In the genomic region with DNA sequence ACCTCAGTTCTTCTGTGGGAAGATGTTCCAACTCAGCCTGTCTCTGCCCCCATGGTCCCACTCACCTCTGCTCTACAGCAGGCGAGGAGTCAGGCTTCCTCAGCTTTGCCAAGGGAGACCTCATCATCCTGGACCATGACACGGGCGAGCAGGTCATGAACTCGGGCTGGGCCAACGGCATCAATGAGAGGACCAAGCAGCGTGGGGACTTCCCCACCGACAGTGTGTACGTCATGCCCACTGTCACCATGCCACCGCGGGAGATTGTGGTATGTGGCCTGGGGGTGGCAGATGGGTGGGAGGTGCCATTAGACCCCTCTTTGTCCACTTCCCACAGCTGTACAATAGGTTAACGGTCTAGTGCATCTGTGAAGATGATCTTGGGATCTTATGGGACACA, we compare ENCODE assay signal across 18 cellular contexts.
DNase-seq lines count a peak whose midpoint lies in the region; ATAC-seq, FAIRE-seq and TF ChIP-seq lines count a peak whose summit lies in the region.
"Had no signal": no experiment of that assay in that cellular context is flagged by ENCODE, and none has a peak within 500 bp of the region (broad histone marks: within the 10 kb centered on the region; RNA-seq: fewer than 3 reads in every experiment).

No MANE protein-coding gene starts in this region.

- no peaks in the 10 kb centered on the region for H3K36me3 ChIP-seq in sigmoid colon
- no peaks in the 10 kb centered on the region for H3K36me3 ChIP-seq in tibial nerve

- ATAC-seq in HG02571 (IDR thresholded peaks at IDR 0.05; ENCODE audit: unreplicated experiment), result no peak

- POLR2A ChIA-PET in activated CD4-positive, alpha-beta memory T cell treated with anti-CD3 and anti-CD28 coated beads for 36 hours (lab: Charles Lee), result no interaction called here
- POLR2A ChIA-PET in activated CD4-positive, alpha-beta memory T cell treated with anti-CD3 and anti-CD28 coated beads, Interleukin-2, amount 10 ng/mL, durations not matched to agents 7 days and 5 days (lab: Charles Lee), result no interaction called here

- peak; percentile 3 for DNase-seq in activated CD4-positive, alpha-beta memory T cell treated with anti-CD3 and anti-CD28 coated beads for 36 hours
- no peak for DNase-seq in activated CD4-positive, alpha-beta memory T cell treated with anti-CD3 and anti-CD28 coated beads, Interleukin-2, amount 10 ng/mL, durations not matched to agents 7 days and 5 days
- DNase-seq in CD14-positive monocyte (ENCODE audit: low spot score) (peak; percentile 10), chondrocyte (ENCODE audit: low spot score) (peak; percentile 90), sigmoid colon (peak; percentile 38), H54 (ENCODE audit: insufficient read length, low spot score) (no peak), tibial nerve (ENCODE audit: low spot score in 2 of 2) (no peak)
- DNase-seq: DND-41, GOT3, NCI-H1105 treated with DMSO at 0.1 percent for 48 hours, NCI-H1694 treated with DMSO at 0.1 percent for 48 hours, NCI-H2107, NCI-H226, NCI-H524 treated with DMSO at 0.1 percent for 48 hours, SHP77 had no signal

- H3K4me3 Mint-ChIP-seq in activated CD4-positive, alpha-beta memory T cell treated with anti-CD3 and anti-CD28 coated beads for 36 hours, result no peak overlapping the region
- H3K4me3 Mint-ChIP-seq in activated CD4-positive, alpha-beta memory T cell treated with anti-CD3 and anti-CD28 coated beads, Interleukin-2, amount 10 ng/mL, durations not matched to agents 7 days and 5 days, result no peak overlapping the region
- H3K4me3 Mint-ChIP-seq in CD14-positive monocyte (no peak overlapping the region), chondrocyte (ENCODE audit: unreplicated experiment) (no peak overlapping the region)

- no peaks in the 10 kb centered on the region for H3K27me3 Mint-ChIP-seq in activated CD4-positive, alpha-beta memory T cell treated with anti-CD3 and anti-CD28 coated beads for 36 hours
- no peaks in the 10 kb centered on the region for H3K27me3 Mint-ChIP-seq in activated CD4-positive, alpha-beta memory T cell treated with anti-CD3 and anti-CD28 coated beads, Interleukin-2, amount 10 ng/mL, durations not matched to agents 7 days and 5 days
- H3K27me3 Mint-ChIP-seq in CD14-positive monocyte (ENCODE audit: low read depth in 3 of 3) (peaks cover 0 to 1% (median 0%) of the 10 kb centered on the region in 3 donors), chondrocyte (ENCODE audit: low read depth) (peaks cover 1% of the 10 kb centered on the region)

- H3K27ac Mint-ChIP-seq in activated CD4-positive, alpha-beta memory T cell treated with anti-CD3 and anti-CD28 coated beads for 36 hours, result no peak overlapping the region
- H3K27ac Mint-ChIP-seq in activated CD4-positive, alpha-beta memory T cell treated with anti-CD3 and anti-CD28 coated beads, Interleukin-2, amount 10 ng/mL, durations not matched to agents 7 days and 5 days, result no peak overlapping the region
- H3K27ac Mint-ChIP-seq in CD14-positive monocyte (peak overlapping the region in 1 of 7 donors; percentile 21), chondrocyte (ENCODE audit: unreplicated experiment) (no peak overlapping the region)

- H3K4me1 ChIP-seq in sigmoid colon (no peaks in the 10 kb centered on the region), tibial nerve (no peaks in the 10 kb centered on the region)

- TF ChIP-seq EP300 in sigmoid colon (IDR thresholded peaks at IDR 0.05), result no peak
- no peak for TF ChIP-seq EP300 in tibial nerve (IDR thresholded peaks at IDR 0.05)

- H3K27me3 ChIP-seq in sigmoid colon (no peaks in the 10 kb centered on the region), tibial nerve (no peaks in the 10 kb centered on the region)

- H3K27ac ChIP-seq in sigmoid colon (no peak overlapping the region), tibial nerve (no peak overlapping the region)
- H3K27ac ChIP-seq: BLaER1 treated with 17β-estradiol and CSF1 and Interleukin-3, amounts not matched to agents 10 nM and 100 nM had no signal

- no peak for FAIRE-seq in H54 (lab: Jason Lieb, UNC)
- FAIRE-seq: G401.6 had no signal

- no peaks in the 10 kb centered on the region for H3K36me3 Mint-ChIP-seq in activated CD4-positive, alpha-beta memory T cell treated with anti-CD3 and anti-CD28 coated beads for 36 hours
- H3K36me3 Mint-ChIP-seq in activated CD4-positive, alpha-beta memory T cell treated with anti-CD3 and anti-CD28 coated beads, Interleukin-2, amount 10 ng/mL, durations not matched to agents 7 days and 5 days (ENCODE audit: low read depth), result no peaks in the 10 kb centered on the region
- peaks cover 12 to 35% of the 10 kb centered on the region in 2 donors for H3K36me3 Mint-ChIP-seq in CD14-positive monocyte
- no peaks in the 10 kb centered on the region for H3K36me3 Mint-ChIP-seq in chondrocyte (ENCODE audit: low read depth)

- H3K9me3 ChIP-seq in sigmoid colon, result no peaks in the 10 kb centered on the region
- no peaks in the 10 kb centered on the region for H3K9me3 ChIP-seq in tibial nerve
- H3K9me3 ChIP-seq: BLaER1 treated with 17β-estradiol and CSF1 and Interleukin-3, amounts not matched to agents 10 nM and 100 nM had no signal

- TF ChIP-seq CTCF in CD14-positive monocyte (IDR thresholded peaks at IDR 0.05) (no peak), chondrocyte (IDR thresholded peaks at IDR 0.05) (no peak), sigmoid colon (IDR thresholded peaks at IDR 0.05) (no peak), tibial nerve (IDR thresholded peaks at IDR 0.05) (no peak)

- no peak for TF ChIP-seq POLR2A in sigmoid colon (IDR thresholded peaks at IDR 0.05)
- no peak for TF ChIP-seq POLR2A in H54 (IDR thresholded peaks at IDR 0.05; ENCODE audit: low read depth, low read length)
- no peak for TF ChIP-seq POLR2A in tibial nerve (IDR thresholded peaks at IDR 0.05)

- CTCF ChIA-PET in activated CD4-positive, alpha-beta memory T cell treated with anti-CD3 and anti-CD28 coated beads for 36 hours (lab: Charles Lee), result interaction anchor here (0.9 kb wide), 1 partner anchor 347 kb away, joined by 3 read pairs; no protein-coding TSS in a partner anchor
- CTCF ChIA-PET in activated CD4-positive, alpha-beta memory T cell treated with anti-CD3 and anti-CD28 coated beads, Interleukin-2, amount 10 ng/mL, durations not matched to agents 7 days and 5 days (lab: Charles Lee), result no interaction called here

- H3K4me1 Mint-ChIP-seq in activated CD4-positive, alpha-beta memory T cell treated with anti-CD3 and anti-CD28 coated beads for 36 hours (ENCODE audit: low read depth), result no peaks in the 10 kb centered on the region
- H3K4me1 Mint-ChIP-seq in activated CD4-positive, alpha-beta memory T cell treated with anti-CD3 and anti-CD28 coated beads, Interleukin-2, amount 10 ng/mL, durations not matched to agents 7 days and 5 days, result no peaks in the 10 kb centered on the region
- H3K4me1 Mint-ChIP-seq in CD14-positive monocyte, result peaks cover 14% of the 10 kb centered on the region
- H3K4me1 Mint-ChIP-seq in chondrocyte (ENCODE audit: low read depth), result no peaks in the 10 kb centered on the region

- no peaks in the 10 kb centered on the region for H3K9me3 Mint-ChIP-seq in activated CD4-positive, alpha-beta memory T cell treated with anti-CD3 and anti-CD28 coated beads for 36 hours
- H3K9me3 Mint-ChIP-seq in activated CD4-positive, alpha-beta memory T cell treated with anti-CD3 and anti-CD28 coated beads, Interleukin-2, amount 10 ng/mL, durations not matched to agents 7 days and 5 days, result no peaks in the 10 kb centered on the region
- H3K9me3 Mint-ChIP-seq in CD14-positive monocyte, result peaks cover 0 to 2% (median 0%) of the 10 kb centered on the region in 7 donors
- no peaks in the 10 kb centered on the region for H3K9me3 Mint-ChIP-seq in chondrocyte (ENCODE audit: low read depth)

- intact Hi-C loops in activated CD4-positive, alpha-beta memory T cell treated with anti-CD3 and anti-CD28 coated beads for 36 hours (cut with micrococcal nuclease), result no loop called here
- intact Hi-C loops in CD14-positive monocyte (cut with micrococcal nuclease) (no loop called here), sigmoid colon (cut with DNase I) (no loop called here)

- 92% methylated on average over 11 of the region's 11 CpGs for WGBS in sigmoid colon, 2 donors
- 56 to 80% methylated on average over 7 to 11 of the region's 11 CpGs for WGBS in tibial nerve, 2 donors

- H3K4me3 ChIP-seq in sigmoid colon (no peak overlapping the region), tibial nerve (no peak overlapping the region)
- H3K4me3 ChIP-seq: BLaER1 treated with 17β-estradiol and CSF1 and Interleukin-3, amounts not matched to agents 10 nM and 100 nM had no signal

Comparison
In these comparisons a context has a peak if more than half of its experiments do, and no peak if none do; other contexts are left out.
1. DNase-seq: peak in activated CD4-positive, alpha-beta memory T cell treated with anti-CD3 and anti-CD28 coated beads for 36 hours (single experiment), CD14-positive monocyte (single experiment), chondrocyte (single experiment) and sigmoid colon (single experiment); none in activated CD4-positive, alpha-beta memory T cell treated with anti-CD3 and anti-CD28 coated beads, Interleukin-2, amount 10 ng/mL, durations not matched to agents 7 days and 5 days (single experiment), H54 (single experiment) and tibial nerve (0 of 2).